ENCODE assay signal across 8 cellular contexts in genomic region chr1:203268901-203269653, GRCh38. TPM values are rescaled to one million over a fixed set of nuclear protein-coding genes. Genes with fewer than 3 reads are reported as not detected.
DNase-seq lines count a peak whose midpoint lies in the region; ATAC-seq, FAIRE-seq and TF ChIP-seq lines count a peak whose summit lies in the region.

No MANE protein-coding gene starts in this region.

- POLR2A ChIA-PET in activated CD4-positive, alpha-beta memory T cell treated with anti-CD3 and anti-CD28 coated beads for 36 hours (lab: Charles Lee) = interaction anchor here (0.7 to 2.4 kb wide), 5 partner anchors 37 to 70 kb away, joined by 3 to 17 read pairs (median 4); partner anchors contain the start of gene BTG2

- H3K36me3 Mint-ChIP-seq in HFFc6 (ENCODE audit: low read depth) = no peaks in the 10 kb centered on the region
- H3K36me3 Mint-ChIP-seq in activated CD4-positive, alpha-beta memory T cell treated with anti-CD3 and anti-CD28 coated beads for 36 hours = no peaks in the 10 kb centered on the region
- H3K36me3 Mint-ChIP-seq in progenitor cell of endocrine pancreas (ENCODE audit: insufficient read depth) = no peaks in the 10 kb centered on the region

- H3K4me3 Mint-ChIP-seq in HFFc6 (no peak overlapping the region), progenitor cell of endocrine pancreas (ENCODE audit: low read depth) (no peak overlapping the region)
- no peak overlapping the region for H3K4me3 Mint-ChIP-seq in activated CD4-positive, alpha-beta memory T cell treated with anti-CD3 and anti-CD28 coated beads for 36 hours

- CTCF ChIA-PET in activated CD4-positive, alpha-beta memory T cell treated with anti-CD3 and anti-CD28 coated beads for 36 hours (lab: Charles Lee) = interaction anchor here (0.6 to 13.5 kb wide), 29 partner anchors 12 to 1130 kb away, joined by 3 to 847 read pairs (median 7); partner anchors contain the start of genes ATP2B4, FMOD, OPTC and PPFIA4

- H3K27me3 Mint-ChIP-seq in HFFc6 (ENCODE audit: insufficient read depth) (no peaks in the 10 kb centered on the region), progenitor cell of endocrine pancreas (no peaks in the 10 kb centered on the region)
- no peaks in the 10 kb centered on the region for H3K27me3 Mint-ChIP-seq in activated CD4-positive, alpha-beta memory T cell treated with anti-CD3 and anti-CD28 coated beads for 36 hours

- DNase-seq in D721Med (ENCODE audit: insufficient read length, low spot score) (no peak), HFFc6 (peak; percentile 62), NCI-H510A (lab: John Stamatoyannopoulos, UW) (peak; percentile 40), fibroblast of the conjunctiva (ENCODE audit: low read depth) (peak; percentile 61), progenitor cell of endocrine pancreas (ENCODE audit: low spot score, unreplicated experiment) (no peak)
- DNase-seq in activated CD4-positive, alpha-beta memory T cell treated with anti-CD3 and anti-CD28 coated beads for 36 hours = peak; percentile 49

- H3K4me1 Mint-ChIP-seq in HFFc6 (ENCODE audit: low read depth) = peaks cover 12% of the 10 kb centered on the region
- H3K4me1 Mint-ChIP-seq in activated CD4-positive, alpha-beta memory T cell treated with anti-CD3 and anti-CD28 coated beads for 36 hours (ENCODE audit: low read depth) = peaks cover 34% of the 10 kb centered on the region
- H3K4me1 Mint-ChIP-seq in progenitor cell of endocrine pancreas (ENCODE audit: low read depth) = peaks cover 15% of the 10 kb centered on the region

- intact Hi-C loops in activated CD4-positive, alpha-beta memory T cell treated with anti-CD3 and anti-CD28 coated beads for 36 hours (cut with micrococcal nuclease) = loop anchor here (1.0 kb wide), 1 partner anchor 230 kb away; no protein-coding TSS in a partner anchor

- peak; percentile 84 for FAIRE-seq in D721Med (lab: Jason Lieb, UNC)

- ATAC-seq in GM21619 (IDR thresholded peaks at IDR 0.05; ENCODE audit: unreplicated experiment) (no peak), GM21737 (IDR thresholded peaks at IDR 0.05; ENCODE audit: unreplicated experiment) (no peak)

- H3K27ac Mint-ChIP-seq in HFFc6 (no peak overlapping the region), progenitor cell of endocrine pancreas (no peak overlapping the region)
- no peak overlapping the region for H3K27ac Mint-ChIP-seq in activated CD4-positive, alpha-beta memory T cell treated with anti-CD3 and anti-CD28 coated beads for 36 hours

- H3K9me3 Mint-ChIP-seq in HFFc6 (no peaks in the 10 kb centered on the region), progenitor cell of endocrine pancreas (ENCODE audit: low read depth) (no peaks in the 10 kb centered on the region)
- no peaks in the 10 kb centered on the region for H3K9me3 Mint-ChIP-seq in activated CD4-positive, alpha-beta memory T cell treated with anti-CD3 and anti-CD28 coated beads for 36 hours

- peak; percentile 99 for TF ChIP-seq CTCF in D721Med (IDR thresholded peaks at IDR 0.05; ENCODE audit: insufficient read depth, missing control alignments)
- peak; percentile 99 for TF ChIP-seq CTCF in HFFc6 (IDR thresholded peaks at IDR 0.05)
- TF ChIP-seq CTCF in progenitor cell of endocrine pancreas (IDR thresholded peaks at IDR 0.05; ENCODE audit: unreplicated experiment) = peak; percentile 94

RNA-seq across cellular contexts. Expression of gene BTG2, which starts 36.2 kb away (rescaled TPM):
- total RNA-seq in HFFc6 (2021; fragmentation: NEBNext Ultra II Directional; extraction: Animal tissue kit (Norgen Biotek cat#: 25700)) = 10 to 100 TPM; 12.7 to 18.5 (median 13.7) TPM
- total RNA-seq in activated CD4-positive, alpha-beta memory T cell treated with anti-CD3 and anti-CD28 coated beads for 36 hours = 100 to 1,000 TPM; 150 TPM
- total RNA-seq in progenitor cell of endocrine pancreas = 103 and 110 TPM in 2 replicates

RNA-seq across cellular contexts. Expression of gene CHIT1, which starts 39.6 kb away (rescaled TPM):
- total RNA-seq in HFFc6 (2021; fragmentation: NEBNext Ultra II Directional; extraction: Animal tissue kit (Norgen Biotek cat#: 25700)) = not detected
- under 1 TPM; 0.19 to 0.53 TPM for total RNA-seq in activated CD4-positive, alpha-beta memory T cell treated with anti-CD3 and anti-CD28 coated beads for 36 hours
- 0.14 and 0.95 TPM in 2 replicates for total RNA-seq in progenitor cell of endocrine pancreas

Comparison
In these comparisons a context has a peak if more than half of its experiments do, and no peak if none do; other contexts are left out.
1. DNase-seq: peak in HFFc6 (single experiment), NCI-H510A (single experiment), activated CD4-positive, alpha-beta memory T cell treated with anti-CD3 and anti-CD28 coated beads for 36 hours (single experiment) and fibroblast of the conjunctiva (single experiment); none in D721Med (single experiment) and progenitor cell of endocrine pancreas (single experiment).
2. Peak in every context shown above with its lines, with median percentiles within 50 percentile points of each other: CTCF ChIP-seq.